Comparison of ENCODE assay signal across 8 cellular contexts in the genomic region with DNA sequence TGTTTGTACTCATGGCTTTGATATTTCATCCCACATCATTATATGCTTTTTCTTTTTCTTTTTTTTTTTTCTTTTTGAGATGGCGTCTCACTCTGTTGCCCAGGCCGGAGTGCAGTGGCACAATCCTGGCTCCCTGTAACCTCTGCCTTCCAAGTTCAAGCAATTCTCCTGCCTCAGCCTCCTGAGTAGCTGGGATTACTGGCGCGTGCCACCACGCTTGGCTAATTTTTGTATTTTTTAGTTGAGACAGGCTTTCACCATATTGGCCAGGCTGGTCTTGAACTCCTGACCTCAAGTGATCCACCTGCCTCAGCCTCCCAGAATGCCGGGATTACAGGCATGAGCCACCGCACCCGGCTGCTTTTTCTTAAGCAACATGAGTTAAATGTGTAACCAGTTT. TPM values are rescaled to one million over a fixed set of nuclear protein-coding genes. Genes with fewer than 3 reads are reported as not detected.
DNase-seq lines count a peak whose midpoint lies in the region; ATAC-seq and TF ChIP-seq lines count a peak whose summit lies in the region.
"Not testable (repeated sequence)": the region's sequence is repeated elsewhere in the genome, so short reads cannot be mapped to it uniquely, and the experiment has no call there.

No MANE protein-coding gene starts in this region.

- H3K4me1 Mint-ChIP-seq in activated T-cell treated with anti-CD3 and anti-CD28 coated beads, Interleukin-2, amount 50 U/mL, for 24 hours (ENCODE audit: low read depth): peaks cover 66% of the 10 kb centered on the region
- H3K4me1 Mint-ChIP-seq in glutamatergic neuron (ENCODE audit: low read depth, unreplicated experiment): peaks cover 27% of the 10 kb centered on the region
- peaks cover 53% of the 10 kb centered on the region for H3K4me1 Mint-ChIP-seq in nephron
- peaks cover 78% of the 10 kb centered on the region for H3K4me1 Mint-ChIP-seq in stimulated activated memory B cell treated with anti-CD40 and anti-IgM and Interleukin-4, amounts not matched to agents 10 μg/mL and 1 μg/mL and 100 μg/mL, for 72 hours

- ATAC-seq in PC-3; stimulated activated memory B cell treated with anti-CD40 and anti-IgM and Interleukin-4, amounts not matched to agents 10 μg/mL and 1 μg/mL and 100 μg/mL, for 72 hours: not testable (repeated sequence)

- 86 to 91% methylated on average over 8 of the region's 8 CpGs for WGBS in GM23248 (ENCODE audit: low coverage in 1 of 2, low lambda C conversion rate in 2 of 2, missing lambda C conversion rate in 2 of 2), 2 experiments

- TF ChIP-seq POLR2A in breast epithelium (IDR thresholded peaks at IDR 0.05): not testable (repeated sequence)

- H3F3A ChIP-seq in GM23248 (ENCODE audit: insufficient read depth): peaks cover 27% of the 10 kb centered on the region
- H3F3A ChIP-seq in PC-3 (ENCODE audit: low read length, unreplicated experiment): not testable (repeated sequence)

- H3K9ac ChIP-seq in GM23248: peak overlapping the region; percentile 98
- H3K9ac ChIP-seq in PC-3 (ENCODE audit: low read length): not testable (repeated sequence)

- H3K9me3 Mint-ChIP-seq in activated T-cell treated with anti-CD3 and anti-CD28 coated beads, Interleukin-2, amount 50 U/mL, for 24 hours; nephron; stimulated activated memory B cell treated with anti-CD40 and anti-IgM and Interleukin-4, amounts not matched to agents 10 μg/mL and 1 μg/mL and 100 μg/mL, for 72 hours: not testable (repeated sequence)
- H3K9me3 Mint-ChIP-seq in glutamatergic neuron (ENCODE audit: unreplicated experiment): peaks cover 11% of the 10 kb centered on the region

- not testable (repeated sequence) for DNase-seq in GM23248; PC-3; activated T-cell treated with anti-CD3 and anti-CD28 coated beads, Interleukin-2, amount 50 U/mL, for 24 hours; breast epithelium (ENCODE audit: low spot score in 2 of 2); glutamatergic neuron

- H3K9me3 ChIP-seq in GM23248 (ENCODE audit: low read depth); PC-3 (ENCODE audit: low read length); breast epithelium: not testable (repeated sequence)

- H3K36me3 Mint-ChIP-seq in activated T-cell treated with anti-CD3 and anti-CD28 coated beads, Interleukin-2, amount 50 U/mL, for 24 hours (ENCODE audit: low read depth): peaks cover 68% of the 10 kb centered on the region
- not testable (repeated sequence) for H3K36me3 Mint-ChIP-seq in glutamatergic neuron (ENCODE audit: unreplicated experiment)
- H3K36me3 Mint-ChIP-seq in nephron (ENCODE audit: low read depth): peaks cover 19% of the 10 kb centered on the region
- H3K36me3 Mint-ChIP-seq in stimulated activated memory B cell treated with anti-CD40 and anti-IgM and Interleukin-4, amounts not matched to agents 10 μg/mL and 1 μg/mL and 100 μg/mL, for 72 hours: peaks cover 12% of the 10 kb centered on the region

- H3K4me3 Mint-ChIP-seq in activated T-cell treated with anti-CD3 and anti-CD28 coated beads, Interleukin-2, amount 50 U/mL, for 24 hours: peak overlapping the region; percentile 92
- peak overlapping the region; percentile 30 for H3K4me3 Mint-ChIP-seq in glutamatergic neuron (ENCODE audit: unreplicated experiment)
- H3K4me3 Mint-ChIP-seq in nephron: peak overlapping the region; percentile 73 to 81 (median 75)
- H3K4me3 Mint-ChIP-seq in stimulated activated memory B cell treated with anti-CD40 and anti-IgM and Interleukin-4, amounts not matched to agents 10 μg/mL and 1 μg/mL and 100 μg/mL, for 72 hours: peak overlapping the region; percentile 75

- H3K4me1 ChIP-seq in ACC112 (ENCODE audit: control insufficient read depth, insufficient read depth, low read length, unreplicated experiment) (peaks cover 29% of the 10 kb centered on the region), GM23248 (ENCODE audit: insufficient read depth) (peaks cover 66% of the 10 kb centered on the region), PC-3 (ENCODE audit: insufficient read depth, low read length) (peaks cover 43% of the 10 kb centered on the region), breast epithelium (peaks cover 0 to 35% of the 10 kb centered on the region in 2 donors)

- H3K36me3 ChIP-seq in ACC112 (ENCODE audit: insufficient read depth, low read length); GM23248 (ENCODE audit: low read depth); PC-3 (ENCODE audit: low read depth, low read length); breast epithelium: not testable (repeated sequence)

- H2AFZ ChIP-seq in ACC112 (ENCODE audit: low read length, unreplicated experiment); GM23248; PC-3 (ENCODE audit: low read length): not testable (repeated sequence)

- H3K27me3 ChIP-seq in ACC112 (ENCODE audit: insufficient read depth, low read length); GM23248 (replicated peaks; ENCODE audit: insufficient read depth); PC-3 (ENCODE audit: low read length); breast epithelium: not testable (repeated sequence)

- in situ Hi-C loops in GM23248 (cut with MboI): not testable (repeated sequence)

- H4K20me1 ChIP-seq in GM23248 (ENCODE audit: insufficient read depth) (peaks cover 30% of the 10 kb centered on the region), PC-3 (ENCODE audit: low read length) (peaks cover 46% of the 10 kb centered on the region)

- H3K4me3 ChIP-seq in ACC112 (ENCODE audit: low read depth, low read length): peak overlapping the region; percentile 55
- peak overlapping the region; percentile 88 for H3K4me3 ChIP-seq in GM23248
- peak overlapping the region; percentile 95 for H3K4me3 ChIP-seq in PC-3 (ENCODE audit: low read length)
- peak overlapping the region in 2 of 3 donors; percentile 11 to 21 for H3K4me3 ChIP-seq in breast epithelium

- BruUV-seq in PC-3 (replicated peaks; lab: Mats Ljungman, UMichigan): not testable (repeated sequence)

- H3K79me2 ChIP-seq in ACC112 (ENCODE audit: control insufficient read depth, insufficient read depth, low read length, unreplicated experiment) (peaks cover 75% of the 10 kb centered on the region), GM23248 (ENCODE audit: insufficient read depth) (peaks cover 79% of the 10 kb centered on the region), PC-3 (ENCODE audit: low read length) (peaks cover 84% of the 10 kb centered on the region)

- CTCF ChIA-PET in PC-3 (lab: Charles Lee): not testable (repeated sequence)

- not testable (repeated sequence) for H3K27me3 Mint-ChIP-seq in activated T-cell treated with anti-CD3 and anti-CD28 coated beads, Interleukin-2, amount 50 U/mL, for 24 hours; nephron (ENCODE audit: low read depth); stimulated activated memory B cell treated with anti-CD40 and anti-IgM and Interleukin-4, amounts not matched to agents 10 μg/mL and 1 μg/mL and 100 μg/mL, for 72 hours
- H3K27me3 Mint-ChIP-seq in glutamatergic neuron (ENCODE audit: unreplicated experiment): peaks cover 10% of the 10 kb centered on the region

- POLR2A ChIA-PET in PC-3 (lab: Charles Lee; ENCODE audit: unreplicated experiment): not testable (repeated sequence)

- H3K4me2 ChIP-seq in GM23248 (ENCODE audit: unreplicated experiment) (peak overlapping the region; percentile 99), PC-3 (ENCODE audit: low read length) (peak overlapping the region; percentile 99)

- intact Hi-C loops in PC-3 (cut with micrococcal nuclease): loop anchor here (2.0 kb wide), 1 partner anchor 14 kb away; no protein-coding TSS in a partner anchor
- intact Hi-C loops in breast epithelium (cut with DNase I; ENCODE audit: low total_unique reads): not testable (repeated sequence)

- peak overlapping the region; percentile 73 for H3K27ac Mint-ChIP-seq in activated T-cell treated with anti-CD3 and anti-CD28 coated beads, Interleukin-2, amount 50 U/mL, for 24 hours
- H3K27ac Mint-ChIP-seq in glutamatergic neuron (ENCODE audit: unreplicated experiment): not testable (repeated sequence)
- peak overlapping the region in 1 of 3 experiments; percentile 38 for H3K27ac Mint-ChIP-seq in nephron
- H3K27ac Mint-ChIP-seq in stimulated activated memory B cell treated with anti-CD40 and anti-IgM and Interleukin-4, amounts not matched to agents 10 μg/mL and 1 μg/mL and 100 μg/mL, for 72 hours: peak overlapping the region; percentile 64

- H3K27ac ChIP-seq in ACC112 (ENCODE audit: low read depth, low read length); GM23248; PC-3 (ENCODE audit: low read length): not testable (repeated sequence)
- peak overlapping the region in 1 of 2 donors; percentile 40 for H3K27ac ChIP-seq in breast epithelium

- H3K9me2 ChIP-seq in GM23248 (ENCODE audit: insufficient read depth); PC-3 (replicated peaks; ENCODE audit: low read length): not testable (repeated sequence)

- not testable (repeated sequence) for TF ChIP-seq CTCF in PC-3 (conservative IDR thresholded peaks at IDR 0.05; ENCODE audit: low read depth, low read length); breast epithelium (IDR thresholded peaks at IDR 0.05); glutamatergic neuron (IDR thresholded peaks at IDR 0.05; ENCODE audit: partially characterized antibody, unreplicated experiment); nephron (IDR thresholded peaks at IDR 0.05; ENCODE audit: unreplicated experiment in 3 of 3)

RNA-seq across cellular contexts. Expression of a gene that starts 2.9 kb away (rescaled TPM):
- total RNA-seq in GM23248 (2014; rRNA removed; shearing (Covaris generic)): 46.4 and 66.1 TPM in 2 replicates
- polyA plus RNA-seq in GM23248 (2016; fragmentation: Nextera tagmentation; extraction: Ambion mirVana): 71.7 and 75.3 TPM in 2 replicates
- 67.4 and 88.5 TPM in 2 replicates for total RNA-seq in PC-3 (2014; rRNA removed)
- 100 to 1,000 TPM; 106 to 129 (median 126) TPM for total RNA-seq in breast epithelium
- 89.5 TPM for total RNA-seq in glutamatergic neuron (ENCODE audit: unreplicated experiment)

Comparison
In these comparisons a context has a peak if more than half of its experiments do, and no peak if none do; other contexts are left out.
1. H3K4me3 ChIP-seq: peak in every context shown above with its lines; median percentile 95 in PC-3; 88 in GM23248; 55 in ACC112; 16 in breast epithelium.
2. H3K4me3 Mint-ChIP-seq: peak in every context shown above with its lines; median percentile 92 in activated T-cell treated with anti-CD3 and anti-CD28 coated beads, Interleukin-2, amount 50 U/mL, for 24 hours; 75 in nephron; 75 in stimulated activated memory B cell treated with anti-CD40 and anti-IgM and Interleukin-4, amounts not matched to agents 10 μg/mL and 1 μg/mL and 100 μg/mL, for 72 hours; 30 in glutamatergic neuron.